Comparison of ENCODE assay signal across 18 cellular contexts in the genomic region with DNA sequence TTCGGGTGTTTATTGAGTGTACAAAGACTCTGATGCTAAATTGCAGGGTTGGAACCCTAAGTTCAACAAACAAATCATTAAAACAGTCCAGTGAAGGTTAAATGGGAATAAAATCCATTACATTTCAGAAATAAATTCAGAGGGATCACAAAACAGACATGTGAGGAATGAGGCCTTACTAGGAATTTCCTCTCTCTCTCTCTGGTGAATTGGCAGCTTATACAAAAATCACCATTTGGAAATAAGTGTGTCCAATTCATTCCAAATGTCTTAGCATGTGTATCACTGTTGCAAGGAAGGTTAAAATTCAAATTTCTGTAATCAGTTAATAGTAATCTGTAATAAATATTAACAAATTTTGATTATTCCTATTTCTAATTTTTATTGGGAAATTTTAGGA.
DNase-seq lines count a peak whose midpoint lies in the region; ATAC-seq and TF ChIP-seq lines count a peak whose summit lies in the region.
"Had no signal": no experiment of that assay in that cellular context is flagged by ENCODE, and none has a peak within 500 bp of the region (broad histone marks: within the 10 kb centered on the region; RNA-seq: fewer than 3 reads in every experiment).

No MANE protein-coding gene starts in this region.

- H3K9ac ChIP-seq in SK-N-MC (ENCODE audit: insufficient read length), result no peak overlapping the region
- H3K9ac ChIP-seq: GM23248 had no signal

- H3K27ac Mint-ChIP-seq in T-helper 17 cell, result no peak overlapping the region
- H3K27ac Mint-ChIP-seq: CD14-positive monocyte, IgD-negative memory B cell had no signal

- H3K4me3 Mint-ChIP-seq in T-helper 17 cell, result no peak overlapping the region
- H3K4me3 Mint-ChIP-seq: IgD-negative memory B cell had no signal

- CTCF ChIA-PET in A673 (lab: Charles Lee) (no interaction called here), HEK293 (lab: Yijun Ruan, JAX) (interaction anchor here (0.6 kb wide), 1 partner anchor 1265 kb away, joined by 3 read pairs; no protein-coding TSS in a partner anchor)

- no peaks in the 10 kb centered on the region for H3K36me3 Mint-ChIP-seq in T-helper 17 cell (ENCODE audit: low read depth)
- H3K36me3 Mint-ChIP-seq: CD14-positive monocyte, IgD-negative memory B cell had no signal

- ATAC-seq in T-helper 17 cell (no peak), foreskin keratinocyte (no peak)
- ATAC-seq: PC-3 had no signal

- no peaks in the 10 kb centered on the region for H3K27me3 ChIP-seq in A673 (replicated peaks; ENCODE audit: insufficient read depth, low read depth, low read length, poor library complexity)
- no peaks in the 10 kb centered on the region for H3K27me3 ChIP-seq in foreskin keratinocyte

- BruUV-seq in A673 (replicated peaks; lab: Mats Ljungman, UMichigan), result no TSS peak

- peaks cover 40% of the 10 kb centered on the region for H3K4me1 ChIP-seq in A673 (ENCODE audit: insufficient read depth, low read length, poor library complexity, severe bottlenecking)
- H3K4me1 ChIP-seq in HEK293 (ENCODE audit: control insufficient read depth, insufficient read depth, low read length), result peaks cover 24% of the 10 kb centered on the region
- H3K4me1 ChIP-seq in foreskin keratinocyte, result no peaks in the 10 kb centered on the region

- intact Hi-C loops in A673 (cut with micrococcal nuclease; ENCODE audit: unreplicated experiment), result loop anchor here (1.0 to 5.0 kb wide), 2 partner anchors 38 to 121 kb away; no protein-coding TSS in a partner anchor

- H3K27ac ChIP-seq in A673 (ENCODE audit: low read depth, low read length, poor library complexity, severe bottlenecking), result peak overlapping the region; percentile 35
- peak overlapping the region; percentile 55 for H3K27ac ChIP-seq in HEK293 (ENCODE audit: extremely low read depth, low read depth, low read length)
- H3K27ac ChIP-seq in SK-N-MC, result no peak overlapping the region
- H3K27ac ChIP-seq in foreskin keratinocyte, result no peak overlapping the region
- H3K27ac ChIP-seq: A549, GM23248, RWPE1 had no signal

- no peaks in the 10 kb centered on the region for H3K4me1 Mint-ChIP-seq in T-helper 17 cell
- H3K4me1 Mint-ChIP-seq: CD14-positive monocyte, IgD-negative memory B cell had no signal

- no peaks in the 10 kb centered on the region for H3K9me3 ChIP-seq in A673 (ENCODE audit: low read depth, low read length, poor library complexity, severe bottlenecking)
- H3K9me3 ChIP-seq in HEK293 (ENCODE audit: control insufficient read depth, insufficient read depth, low read depth, low read length), result no peaks in the 10 kb centered on the region
- no peaks in the 10 kb centered on the region for H3K9me3 ChIP-seq in SK-N-MC (ENCODE audit: low read depth, low read length)
- H3K9me3 ChIP-seq in T-helper 17 cell (ENCODE audit: control insufficient read depth, low read length, poor library complexity, severe bottlenecking), result no peaks in the 10 kb centered on the region
- H3K9me3 ChIP-seq: A549 had no signal

- peak; percentile 39 for DNase-seq in A673 (ENCODE audit: low spot score)
- DNase-seq in SK-N-MC (ENCODE audit: low read depth, low spot score), result no peak
- DNase-seq in choroid plexus epithelial cell (ENCODE audit: low read depth), result peak; percentile 55
- DNase-seq in T-helper 17 cell, result no peak
- no peak for DNase-seq in NCI-H1048 (lab: John Stamatoyannopoulos, UW)
- no peak for DNase-seq in foreskin keratinocyte
- DNase-seq in GF-D8 (lab: John Stamatoyannopoulos, UW), result no peak
- DNase-seq: HCEC 1CT, Kasumi-1, MM.1S, NCI-H524 treated with DMSO at 0.1 percent for 48 hours had no signal

- H3K36me3 ChIP-seq in A673 (ENCODE audit: insufficient read depth, low read length, poor library complexity, severe bottlenecking), result no peaks in the 10 kb centered on the region
- no peaks in the 10 kb centered on the region for H3K36me3 ChIP-seq in HEK293 (ENCODE audit: control insufficient read depth in 2 of 2, insufficient read depth in 1 of 2, low read length in 2 of 2)
- H3K36me3 ChIP-seq in SK-N-MC (ENCODE audit: insufficient read depth, low read length), result no peaks in the 10 kb centered on the region

- no peaks in the 10 kb centered on the region for H3K27me3 Mint-ChIP-seq in T-helper 17 cell
- H3K27me3 Mint-ChIP-seq: IgD-negative memory B cell had no signal

- no peak for TF ChIP-seq CTCF in A673 (conservative IDR thresholded peaks at IDR 0.05; ENCODE audit: low read depth, low read length)
- no peak for TF ChIP-seq CTCF in HEK293 (tag by site-specific recombination; IDR thresholded peaks at IDR 0.05)
- TF ChIP-seq CTCF in choroid plexus epithelial cell (conservative IDR thresholded peaks at IDR 0.05; ENCODE audit: low read depth, low read length), result no peak
- TF ChIP-seq CTCF in foreskin keratinocyte (conservative IDR thresholded peaks at IDR 0.05), result no peak

- POLR2A ChIA-PET in A673 (lab: Charles Lee; ENCODE audit: low non-redundant PET), result no interaction called here
- POLR2A ChIA-PET in HEK293 (lab: Yijun Ruan, JAX), result no interaction called here

- H3K4me3 ChIP-seq in A673 (ENCODE audit: low read depth, low read length, poor library complexity, severe bottlenecking), result no peak overlapping the region
- no peak overlapping the region for H3K4me3 ChIP-seq in HEK293 (ENCODE audit: low read depth, low read length)
- peak overlapping the region; percentile 54 for H3K4me3 ChIP-seq in SK-N-MC
- no peak overlapping the region for H3K4me3 ChIP-seq in choroid plexus epithelial cell (ENCODE audit: low read depth, low read length)
- H3K4me3 ChIP-seq: A549, GM23248 had no signal

TF ChIP-seq in HEK293, 187 proteins besides CTCF, POLR2A, EP300 and RAD21:
- TF ChIP-seq ZNF23 (tag by site-specific recombination; IDR thresholded peaks at IDR 0.05; ENCODE audit: borderline replicate concordance) (no peak), SP7 (tag by site-specific recombination; IDR thresholded peaks at IDR 0.05) (peak; percentile 52; the same call in 1 of the 2 replicates)

Comparison
In these comparisons a context has a peak if more than half of its experiments do, and no peak if none do; other contexts are left out.
1. DNase-seq: peak in A673 (single experiment) and choroid plexus epithelial cell (single experiment); none in SK-N-MC (single experiment), T-helper 17 cell (0 of 3), NCI-H1048 (single experiment), foreskin keratinocyte (0 of 2) and GF-D8 (single experiment).
2. H3K27ac ChIP-seq: peak in A673 (single experiment) and HEK293 (single experiment); none in SK-N-MC (single experiment) and foreskin keratinocyte (single experiment).